Comparison of ENCODE assay signal across 16 cellular contexts in the genomic region with DNA sequence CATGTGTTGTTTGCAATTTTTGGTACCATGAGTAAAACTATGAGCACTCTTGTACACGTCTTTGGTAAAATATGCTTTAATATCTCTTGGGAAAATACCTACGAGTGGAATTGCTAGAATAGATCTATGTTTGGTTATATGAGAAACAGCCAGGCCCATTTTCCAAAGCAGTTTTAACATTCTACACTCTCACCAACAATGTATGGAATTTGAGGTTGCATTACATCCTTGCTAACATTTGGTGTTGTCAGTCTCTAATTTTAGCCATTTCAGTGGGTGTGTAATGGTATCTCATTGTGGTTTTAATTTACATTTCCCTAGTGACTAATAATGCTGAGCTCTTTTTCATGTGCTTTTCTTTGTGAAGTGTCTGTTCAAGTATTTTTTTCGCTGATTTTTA.
DNase-seq lines count a peak whose midpoint lies in the region; ATAC-seq and TF ChIP-seq lines count a peak whose summit lies in the region.
"Had no signal": no experiment of that assay in that cellular context is flagged by ENCODE, and none has a peak within 500 bp of the region (broad histone marks: within the 10 kb centered on the region; RNA-seq: fewer than 3 reads in every experiment).

No MANE protein-coding gene starts in this region.

- no peaks in the 10 kb centered on the region for H4K20me1 ChIP-seq in SK-N-SH (ENCODE audit: insufficient read depth)

- H3K9me3 ChIP-seq in SK-N-SH (no peaks in the 10 kb centered on the region), adipocyte (ENCODE audit: control insufficient read depth, low read length) (peaks cover 10% of the 10 kb centered on the region)

- ATAC-seq in SK-N-SH treated with all-trans-retinoic acid at 6 μM for 48 hours: no peak
- ATAC-seq: stimulated activated naive CD8-positive, alpha-beta T cell treated with anti-CD3 and anti-CD28 coated beads, Interleukin-15, Interleukin-2, amounts not matched to agents 100 U/mL and 50 U/mL, for 24 hours had no signal

- peaks cover 0 to 5% (median 2%) of the 10 kb centered on the region in 3 donors for H3K27me3 Mint-ChIP-seq in immature natural killer cell (ENCODE audit: low read depth in 3 of 3)
- H3K27me3 Mint-ChIP-seq: activated naive CD4-positive, alpha-beta T cell treated with anti-CD3 and anti-CD28 coated beads, Interleukin-2, amount 10 ng/mL, durations not matched to agents 7 days and 5 days had no signal

- no peaks in the 10 kb centered on the region for H3F3A ChIP-seq in SK-N-SH (replicated peaks; ENCODE audit: insufficient read depth)

- no peak overlapping the region for H3K27ac ChIP-seq in SK-N-SH (ENCODE audit: low read depth in 2 of 2, low read length in 1 of 2)

- no peak overlapping the region for H3K27ac Mint-ChIP-seq in immature natural killer cell
- H3K27ac Mint-ChIP-seq: activated naive CD4-positive, alpha-beta T cell treated with anti-CD3 and anti-CD28 coated beads, Interleukin-2, amount 10 ng/mL, durations not matched to agents 7 days and 5 days; mesothelial cell of epicardium; T-helper 2 cell treated with Interferon-gamma antibody and Interleukin-4, amounts not matched to agents 5 μg/mL and 100 μg/mL, for 36 hours had no signal

- H3K27me3 ChIP-seq in SK-N-SH (ENCODE audit: insufficient read depth): no peaks in the 10 kb centered on the region
- H3K27me3 ChIP-seq in adipocyte (replicated peaks; ENCODE audit: control insufficient read depth, insufficient read depth, low read length): no peaks in the 10 kb centered on the region

- TF ChIP-seq EP300 in SK-N-SH (IDR thresholded peaks at IDR 0.05; ENCODE audit: borderline replicate concordance in 1 of 2, low read depth in 1 of 2, low read length in 1 of 2): no peak

- no peak overlapping the region for H3K4me3 ChIP-seq in SK-N-SH (ENCODE audit: low read depth in 2 of 2, low read length in 1 of 2)
- H3K4me3 ChIP-seq in adipocyte (ENCODE audit: low read length): no peak overlapping the region
- H3K4me3 ChIP-seq in fibroblast of the aortic adventitia (ENCODE audit: low read depth, low read length): no peak overlapping the region

- H3K4me1 Mint-ChIP-seq in immature natural killer cell: no peaks in the 10 kb centered on the region
- H3K4me1 Mint-ChIP-seq: activated naive CD4-positive, alpha-beta T cell treated with anti-CD3 and anti-CD28 coated beads, Interleukin-2, amount 10 ng/mL, durations not matched to agents 7 days and 5 days; mesothelial cell of epicardium had no signal

- H3K36me3 Mint-ChIP-seq in immature natural killer cell: no peaks in the 10 kb centered on the region
- H3K36me3 Mint-ChIP-seq: activated naive CD4-positive, alpha-beta T cell treated with anti-CD3 and anti-CD28 coated beads, Interleukin-2, amount 10 ng/mL, durations not matched to agents 7 days and 5 days had no signal

- no peak for TF ChIP-seq RAD21 in SK-N-SH (IDR thresholded peaks at IDR 0.05; ENCODE audit: low read length)

- no peak overlapping the region for H2AFZ ChIP-seq in SK-N-SH (ENCODE audit: low read depth)

- no peak overlapping the region for H3K4me2 ChIP-seq in SK-N-SH

- CTCF ChIA-PET in SK-N-SH (lab: Yijun Ruan, JAX): no interaction called here

- POLR2A ChIA-PET in SK-N-SH (lab: Yijun Ruan, JAX): no interaction called here

- H3K36me3 ChIP-seq in SK-N-SH (replicated peaks in 1 of 2; ENCODE audit: control insufficient read depth in 1 of 2, insufficient read depth in 2 of 2, low read length in 1 of 2) (no peaks in the 10 kb centered on the region), adipocyte (ENCODE audit: control insufficient read depth, insufficient read depth, low read length, severe bottlenecking) (no peaks in the 10 kb centered on the region)

- TF ChIP-seq CTCF in SK-N-SH (IDR thresholded peaks at IDR 0.05): no peak
- no peak for TF ChIP-seq CTCF in fibroblast of the aortic adventitia (IDR thresholded peaks at IDR 0.05; ENCODE audit: insufficient read depth, low read length)

- H3K9me2 ChIP-seq in SK-N-SH: no peaks in the 10 kb centered on the region; the same call in 1 of the 2 replicates

- no peaks in the 10 kb centered on the region for H3K79me2 ChIP-seq in SK-N-SH (ENCODE audit: insufficient read depth)

- no peak overlapping the region for H3K9ac ChIP-seq in SK-N-SH
- H3K9ac ChIP-seq in adipocyte (ENCODE audit: low read length): no peak overlapping the region

- no peak overlapping the region for H3K4me3 Mint-ChIP-seq in immature natural killer cell
- H3K4me3 Mint-ChIP-seq: activated naive CD4-positive, alpha-beta T cell treated with anti-CD3 and anti-CD28 coated beads, Interleukin-2, amount 10 ng/mL, durations not matched to agents 7 days and 5 days; mesothelial cell of epicardium; T-helper 2 cell treated with Interferon-gamma antibody and Interleukin-4, amounts not matched to agents 5 μg/mL and 100 μg/mL, for 36 hours had no signal

- H3K4me1 ChIP-seq in SK-N-SH (ENCODE audit: control insufficient read depth in 1 of 2, insufficient read depth in 2 of 2, low read depth in 1 of 2, low read length in 1 of 2) (no peaks in the 10 kb centered on the region), adipocyte (ENCODE audit: control insufficient read depth, insufficient read depth, low read length) (no peaks in the 10 kb centered on the region)

- H3K9me3 Mint-ChIP-seq in immature natural killer cell: peaks cover 0 to 10% (median 6%) of the 10 kb centered on the region in 6 donors
- H3K9me3 Mint-ChIP-seq: activated naive CD4-positive, alpha-beta T cell treated with anti-CD3 and anti-CD28 coated beads, Interleukin-2, amount 10 ng/mL, durations not matched to agents 7 days and 5 days had no signal

- WGBS in SK-N-SH (ENCODE audit: low lambda C conversion rate): 51% methylated on average over 3 of the region's 3 CpGs

- DNase-seq in SK-N-SH: no peak
- peak; percentile 35 for DNase-seq in adipocyte (ENCODE audit: low read depth)
- peak; percentile 65 for DNase-seq in fibroblast of the aortic adventitia (ENCODE audit: low read depth)
- DNase-seq in NCI-H2227 treated with DMSO at 0.1 percent for 48 hours (lab: John Stamatoyannopoulos, UW): no peak
- no peak for DNase-seq in NCI-H146 treated with DMSO at 0.1 percent for 48 hours (lab: John Stamatoyannopoulos, UW; ENCODE audit: unreplicated experiment)
- no peak for DNase-seq in NCI-H2227 (lab: John Stamatoyannopoulos, UW; ENCODE audit: unreplicated experiment)
- DNase-seq in immature natural killer cell: no peak
- DNase-seq: 8988T; activated naive CD4-positive, alpha-beta T cell treated with anti-CD3 and anti-CD28 coated beads, Interleukin-2, amount 10 ng/mL, durations not matched to agents 7 days and 5 days; COR-L47; islet precursor cell; occipital lobe; stimulated activated naive CD8-positive, alpha-beta T cell treated with anti-CD3 and anti-CD28 coated beads, Interleukin-15, Interleukin-2, amounts not matched to agents 100 U/mL and 50 U/mL, for 24 hours had no signal

TF ChIP-seq in SK-N-SH, 30 proteins besides CTCF, POLR2A, EP300 and RAD21:
- TF ChIP-seq JUND (IDR thresholded peaks at IDR 0.05) (no peak), MEF2A (IDR thresholded peaks at IDR 0.05; ENCODE audit: borderline replicate concordance, low read depth) (0 out of 2 replicates have a peak, but pooled peaks have one; percentile 18)

TF ChIP-seq in SK-N-SH treated with all-trans-retinoic acid at 6 μM for 48 hours, 23 proteins besides CTCF, POLR2A, EP300 and RAD21 (continues in another document):
- no peak for TF ChIP-seq ZNF70 (CRISPR knock-in tag; IDR thresholded peaks at IDR 0.05)
- TF ChIP-seq ZC3H10 (CRISPR knock-in tag; IDR thresholded peaks at IDR 0.05): no peak
- TF ChIP-seq, protein P1, sequence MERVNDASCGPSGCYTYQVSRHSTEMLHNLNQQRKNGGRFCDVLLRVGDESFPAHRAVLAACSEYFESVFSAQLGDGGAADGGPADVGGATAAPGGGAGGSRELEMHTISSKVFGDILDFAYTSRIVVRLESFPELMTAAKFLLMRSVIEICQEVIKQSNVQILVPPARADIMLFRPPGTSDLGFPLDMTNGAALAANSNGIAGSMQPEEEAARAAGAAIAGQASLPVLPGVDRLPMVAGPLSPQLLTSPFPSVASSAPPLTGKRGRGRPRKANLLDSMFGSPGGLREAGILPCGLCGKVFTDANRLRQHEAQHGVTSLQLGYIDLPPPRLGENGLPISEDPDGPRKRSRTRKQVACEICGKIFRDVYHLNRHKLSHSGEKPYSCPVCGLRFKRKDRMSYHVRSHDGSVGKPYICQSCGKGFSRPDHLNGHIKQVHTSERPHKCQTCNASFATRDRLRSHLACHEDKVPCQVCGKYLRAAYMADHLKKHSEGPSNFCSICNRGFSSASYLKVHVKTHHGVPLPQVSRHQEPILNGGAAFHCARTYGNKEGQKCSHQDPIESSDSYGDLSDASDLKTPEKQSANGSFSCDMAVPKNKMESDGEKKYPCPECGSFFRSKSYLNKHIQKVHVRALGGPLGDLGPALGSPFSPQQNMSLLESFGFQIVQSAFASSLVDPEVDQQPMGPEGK (CRISPR knock-in tag; IDR thresholded peaks at IDR 0.05; ENCODE audit: borderline replicate concordance): no peak
- no peak for TF ChIP-seq OSR1 (CRISPR knock-in tag; IDR thresholded peaks at IDR 0.05)
- TF ChIP-seq ZFP3 (CRISPR knock-in tag; IDR thresholded peaks at IDR 0.05): no peak
- TF ChIP-seq, protein P2, sequence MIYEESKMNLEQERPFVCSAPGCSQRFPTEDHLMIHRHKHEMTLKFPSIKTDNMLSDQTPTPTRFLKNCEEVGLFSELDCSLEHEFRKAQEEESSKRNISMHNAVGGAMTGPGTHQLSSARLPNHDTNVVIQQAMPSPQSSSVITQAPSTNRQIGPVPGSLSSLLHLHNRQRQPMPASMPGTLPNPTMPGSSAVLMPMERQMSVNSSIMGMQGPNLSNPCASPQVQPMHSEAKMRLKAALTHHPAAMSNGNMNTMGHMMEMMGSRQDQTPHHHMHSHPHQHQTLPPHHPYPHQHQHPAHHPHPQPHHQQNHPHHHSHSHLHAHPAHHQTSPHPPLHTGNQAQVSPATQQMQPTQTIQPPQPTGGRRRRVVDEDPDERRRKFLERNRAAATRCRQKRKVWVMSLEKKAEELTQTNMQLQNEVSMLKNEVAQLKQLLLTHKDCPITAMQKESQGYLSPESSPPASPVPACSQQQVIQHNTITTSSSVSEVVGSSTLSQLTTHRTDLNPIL (CRISPR knock-in tag; IDR thresholded peaks at IDR 0.05; ENCODE audit: low read depth): no peak
- TF ChIP-seq ESRRG (CRISPR knock-in tag; IDR thresholded peaks at IDR 0.05): no peak
- no peak for TF ChIP-seq PPARA (CRISPR knock-in tag; IDR thresholded peaks at IDR 0.05; ENCODE audit: borderline replicate concordance)
- TF ChIP-seq TOX (CRISPR knock-in tag; IDR thresholded peaks at IDR 0.05; ENCODE audit: borderline replicate concordance): no peak
- no peak for TF ChIP-seq SNAI2 (CRISPR knock-in tag; IDR thresholded peaks at IDR 0.05)

Comparison
In these comparisons a context has a peak if more than half of its experiments do, and no peak if none do; other contexts are left out.
1. DNase-seq: peak in adipocyte (single experiment) and fibroblast of the aortic adventitia (single experiment); none in SK-N-SH (single experiment), NCI-H2227 treated with DMSO at 0.1 percent for 48 hours (single experiment), NCI-H146 treated with DMSO at 0.1 percent for 48 hours (single experiment), NCI-H2227 (single experiment) and immature natural killer cell (0 of 3).